In genomic region chr10:70051878-70052277, GRCh38 we compare ENCODE assay signal across 8 cellular contexts. TPM values are rescaled to one million over a fixed set of nuclear protein-coding genes. Genes with fewer than 3 reads are reported as not detected.
DNase-seq lines count a peak whose midpoint lies in the region; ATAC-seq, FAIRE-seq and TF ChIP-seq lines count a peak whose summit lies in the region.

No MANE protein-coding gene starts in this region.

- no peak for TF ChIP-seq CTCF in CD4-positive, alpha-beta T cell (IDR thresholded peaks at IDR 0.05)
- TF ChIP-seq CTCF in H1 (IDR thresholded peaks at IDR 0.05; ENCODE audit: control extremely low read depth in 1 of 3, insufficient read depth in 1 of 3, low read depth in 1 of 3, low read length in 3 of 3) (no peak), neural progenitor cell (IDR thresholded peaks at IDR 0.05) (no peak)

- no peak overlapping the region for H2BK120ac ChIP-seq in H1 (replicated peaks; ENCODE audit: low read depth, low read length)

- H3K79me2 ChIP-seq in H1 (ENCODE audit: control insufficient read depth in 1 of 2, insufficient read depth in 2 of 2, low read length in 2 of 2) (no peaks in the 10 kb centered on the region), neural progenitor cell (ENCODE audit: low read depth) (peaks cover 41% of the 10 kb centered on the region)

- H2BK5ac ChIP-seq in H1 (ENCODE audit: low read depth, low read length) = no peak overlapping the region

- no peak for ATAC-seq in CD4-positive, alpha-beta T cell (ENCODE audit: poor library complexity)
- no peak for ATAC-seq in HG02884 (IDR thresholded peaks at IDR 0.05; ENCODE audit: unreplicated experiment)

- no peak overlapping the region for H4K5ac ChIP-seq in H1 (ENCODE audit: insufficient read length, low read depth, low read length)

- H2BK12ac ChIP-seq in H1 (ENCODE audit: low read depth, low read length) = no peak overlapping the region

- H4K91ac ChIP-seq in H1 (replicated peaks; ENCODE audit: insufficient read length, low read length) = no peak overlapping the region

- H2AFZ ChIP-seq in H1 (ENCODE audit: low read length) (no peak overlapping the region), neural progenitor cell (replicated peaks) (peak overlapping the region; percentile 95)

- peaks cover 66% of the 10 kb centered on the region for H3K27me3 ChIP-seq in CD4-positive, alpha-beta T cell (ENCODE audit: control insufficient read depth, insufficient read depth, low read length)
- H3K27me3 ChIP-seq in NT2/D1 (ENCODE audit: insufficient read depth, insufficient read length) (peaks cover 13% of the 10 kb centered on the region), H1 (replicated peaks in 1 of 4; ENCODE audit: control insufficient read depth in 3 of 4, extremely low read depth in 1 of 4, insufficient read depth in 3 of 4, low read length in 3 of 4) (peaks cover 27 to 67% (median 55%) of the 10 kb centered on the region in 4 experiments), neural progenitor cell (peaks cover 80% of the 10 kb centered on the region)

- no peaks in the 10 kb centered on the region for H3K36me3 ChIP-seq in NT2/D1 (ENCODE audit: insufficient read depth, insufficient read length, low read length)
- no peaks in the 10 kb centered on the region for H3K36me3 ChIP-seq in H1 (ENCODE audit: control insufficient read depth in 2 of 4, insufficient read depth in 4 of 4, low read length in 3 of 4)
- H3K36me3 ChIP-seq in neural progenitor cell = no peaks in the 10 kb centered on the region

- H3K23ac ChIP-seq in H1 (ENCODE audit: insufficient read length) = no peak overlapping the region

- CTCF ChIA-PET in CD4-positive, alpha-beta T cell (lab: Charles Lee) = no interaction called here
- CTCF ChIA-PET in H1 (lab: Charles Lee; ENCODE audit: partially characterized antibody) = interaction anchor here (0.6 to 4.3 kb wide), 19 partner anchors 9 to 812 kb away, joined by 3 to 26 read pairs (median 3); partner anchors contain the start of gene TYSND1

- TF ChIP-seq POLR2A in H1 (IDR thresholded peaks at IDR 0.05; ENCODE audit: control extremely low read depth in 1 of 2, low read depth in 2 of 2, low read length in 2 of 2) = no peak

- no peak overlapping the region for H4K8ac ChIP-seq in H1 (ENCODE audit: extremely low read depth, insufficient read depth, low read length)

- H3F3A ChIP-seq in neural progenitor cell (ENCODE audit: low read depth) = peaks cover 13% of the 10 kb centered on the region

- FAIRE-seq in H1 (lab: Jason Lieb, UNC) = no peak
- no peak for FAIRE-seq in frontal cortex (lab: Jason Lieb, UNC)

- WGBS in H1 (ENCODE audit: extremely low coverage in 1 of 2, insufficient coverage in 1 of 2, insufficient read length in 1 of 2, insufficient replicate concordance in 2 of 2, low coverage in 1 of 2, low lambda C conversion rate in 2 of 2, missing lambda C conversion rate in 1 of 2), 2 experiments = 63% methylated on average over 5 of the region's 5 CpGs; no CpG with 5 or more reads in 1 of the 2 experiments

- H3K4me3 ChIP-seq in NT2/D1 (ENCODE audit: insufficient read length, low read depth) = no peak overlapping the region
- H3K4me3 ChIP-seq in H1 (ENCODE audit: extremely low read depth in 1 of 4, insufficient read depth in 2 of 4, low read depth in 3 of 4, low read length in 4 of 4) = peak overlapping the region in 3 of 4 experiments; percentile 79 to 85 (median 83); a peak in 5 of 8 replicates
- H3K4me3 ChIP-seq in neural progenitor cell = peak overlapping the region; percentile 97

- H3K56ac ChIP-seq in H1 (replicated peaks; ENCODE audit: insufficient read length, low read depth, low read length) = no peak overlapping the region

- H3K9me3 ChIP-seq in CD4-positive, alpha-beta T cell (ENCODE audit: control insufficient read depth, low read length) = no peaks in the 10 kb centered on the region
- H3K9me3 ChIP-seq in NT2/D1 (ENCODE audit: insufficient read depth, low read length) = no peaks in the 10 kb centered on the region
- no peaks in the 10 kb centered on the region for H3K9me3 ChIP-seq in H1 (ENCODE audit: insufficient read depth in 2 of 2, low read depth in 1 of 2, low read length in 1 of 2)
- H3K9me3 ChIP-seq in neural progenitor cell (ENCODE audit: low read depth) = no peaks in the 10 kb centered on the region

- H3K4me1 ChIP-seq in NT2/D1 (ENCODE audit: insufficient read depth, insufficient read length) = no peaks in the 10 kb centered on the region
- peaks cover 0 to 10% (median 1%) of the 10 kb centered on the region in 4 experiments; a peak in 4 of 7 replicates for H3K4me1 ChIP-seq in H1 (replicated peaks in 1 of 4; ENCODE audit: control insufficient read depth in 3 of 4, insufficient read depth in 4 of 4, low read length in 3 of 4)
- H3K4me1 ChIP-seq in neural progenitor cell = peaks cover 26% of the 10 kb centered on the region

- no peak overlapping the region for H3K27ac Mint-ChIP-seq in CD4-positive, alpha-beta T cell
- peak overlapping the region; percentile 100 for H3K27ac Mint-ChIP-seq in neural progenitor cell

- H3K18ac ChIP-seq in H1 (ENCODE audit: extremely low read depth, low read length) = no peak overlapping the region

- peaks cover 3% of the 10 kb centered on the region in 2 experiments for H4K20me1 ChIP-seq in H1 (replicated peaks in 1 of 2; ENCODE audit: control insufficient read depth in 1 of 2, insufficient read depth in 2 of 2, low read length in 2 of 2)
- H4K20me1 ChIP-seq in neural progenitor cell (ENCODE audit: low read depth) = peaks cover 25% of the 10 kb centered on the region

- no peak overlapping the region for H2BK15ac ChIP-seq in H1 (ENCODE audit: low read length)

- intact Hi-C loops in CD4-positive, alpha-beta T cell (cut with DNase I, micrococcal nuclease) = no loop called here

- DNase-seq in CD4-positive, alpha-beta T cell = no peak
- DNase-seq in NT2/D1 (ENCODE audit: low read depth, low spot score) (no peak), H1 (ENCODE audit: low read depth in 1 of 2, low spot score in 2 of 2) (no peak), neural progenitor cell (ENCODE audit: low spot score) (peak; percentile 16), DMS 273 treated with DMSO at 0.1 percent for 48 hours (lab: John Stamatoyannopoulos, UW) (no peak), hippocampal formation (lab: John Stamatoyannopoulos, UW) (no peak), frontal cortex (ENCODE audit: low spot score in 2 of 2) (no peak)

- no peak overlapping the region for H2BK20ac ChIP-seq in H1 (ENCODE audit: low read length)

- peak overlapping the region; percentile 80 to 96 for H3K4me2 ChIP-seq in H1 (ENCODE audit: insufficient read depth in 1 of 2, low read depth in 2 of 2, low read length in 2 of 2)
- H3K4me2 ChIP-seq in neural progenitor cell = peak overlapping the region; percentile 81

- TF ChIP-seq RAD21 in H1 (IDR thresholded peaks at IDR 0.05 in 1 of 2, conservative IDR thresholded peaks at IDR 0.05 in 1 of 2; ENCODE audit: low read depth in 2 of 2, low read length in 2 of 2) = no peak

- H3K27me3 Mint-ChIP-seq in CD4-positive, alpha-beta T cell = peaks cover 66% of the 10 kb centered on the region
- peaks cover 4% of the 10 kb centered on the region for H3K27me3 Mint-ChIP-seq in neural progenitor cell (ENCODE audit: insufficient read depth, low read depth)

- H3K4me3 Mint-ChIP-seq in CD4-positive, alpha-beta T cell = peak overlapping the region; percentile 46
- peak overlapping the region; percentile 99 for H3K4me3 Mint-ChIP-seq in neural progenitor cell

- TF ChIP-seq EP300 in H1 (IDR thresholded peaks at IDR 0.05; ENCODE audit: borderline replicate concordance in 1 of 2, low read depth in 2 of 2, low read length in 2 of 2) = no peak

- H3K27ac ChIP-seq in CD4-positive, alpha-beta T cell (ENCODE audit: low read depth, low read length) = no peak overlapping the region
- H3K27ac ChIP-seq in H1 (ENCODE audit: low read depth, low read length) (no peak overlapping the region), neural progenitor cell (no peak overlapping the region)

- no peaks in the 10 kb centered on the region for H3K79me1 ChIP-seq in H1 (ENCODE audit: low read depth, low read length)

- H3K9ac ChIP-seq in NT2/D1 (ENCODE audit: insufficient read length, low read depth) = peak overlapping the region; percentile 83
- no peak overlapping the region for H3K9ac ChIP-seq in H1 (replicated peaks in 1 of 4; ENCODE audit: extremely low read depth in 1 of 4, low read depth in 3 of 4, low read length in 3 of 4)
- no peak overlapping the region for H3K9ac ChIP-seq in neural progenitor cell

- peaks cover 10% of the 10 kb centered on the region for H3K23me2 ChIP-seq in H1 (ENCODE audit: low read depth, low read length)

- H3K4ac ChIP-seq in H1 (replicated peaks; ENCODE audit: insufficient read length, low read depth, low read length) = no peak overlapping the region

- POLR2A ChIA-PET in CD4-positive, alpha-beta T cell (lab: Charles Lee) = no interaction called here
- POLR2A ChIA-PET in H1 (lab: Charles Lee; ENCODE audit: partially characterized antibody) = interaction anchor here (0.6 to 1.1 kb wide), 8 partner anchors 9 to 75 kb away, joined by 3 to 4 read pairs (median 3); no protein-coding TSS in a partner anchor

- H3K9me3 Mint-ChIP-seq in CD4-positive, alpha-beta T cell = no peaks in the 10 kb centered on the region
- no peaks in the 10 kb centered on the region for H3K9me3 Mint-ChIP-seq in neural progenitor cell

- H2AK5ac ChIP-seq in H1 (ENCODE audit: low read depth, low read length) = no peak overlapping the region

- H3K14ac ChIP-seq in H1 (ENCODE audit: insufficient read length) = no peak overlapping the region

- H3K36me3 Mint-ChIP-seq in CD4-positive, alpha-beta T cell (ENCODE audit: low read depth) = no peaks in the 10 kb centered on the region
- peaks cover 10% of the 10 kb centered on the region for H3K36me3 Mint-ChIP-seq in neural progenitor cell

- H3K4me1 Mint-ChIP-seq in CD4-positive, alpha-beta T cell (ENCODE audit: low read depth) = no peaks in the 10 kb centered on the region
- peaks cover 31% of the 10 kb centered on the region for H3K4me1 Mint-ChIP-seq in neural progenitor cell

TF ChIP-seq in H1, 55 proteins besides CTCF, POLR2A, EP300 and RAD21 (continues in another document):
- TF ChIP-seq EZH2 (IDR thresholded peaks at IDR 0.05; ENCODE audit: low read depth, low read length, severe bottlenecking) (peak; percentile 16), RNF2 (IDR thresholded peaks at IDR 0.05; ENCODE audit: borderline replicate concordance, low read depth, low read length, missing control alignments, poor library complexity, severe bottlenecking) (peak; percentile 47), SIN3A (conservative IDR thresholded peaks at IDR 0.05 in 1 of 2, IDR thresholded peaks at IDR 0.05 in 1 of 2; ENCODE audit: low read depth in 1 of 2, low read length in 2 of 2) (no peak)

RNA-seq across cellular contexts. Expression of gene MACROH2A2, which starts 0.8 kb away (rescaled TPM):
- total RNA-seq in CD4-positive, alpha-beta T cell = 1 to 10 TPM; 2.2 TPM
- total RNA-seq in H1 (2021; fragmentation: NEBNext Ultra II Directional; extraction: Animal tissue kit (Norgen Biotek cat#: 25700)) = 7.8 and 7.9 TPM in 2 replicates
- polyA plus RNA-seq in H1 (2011; rRNA removed) = 9.3 and 12.4 TPM in 2 replicates
- polyA plus RNA-seq in H1 (2011; cell fraction: cytosol; rRNA removed) = 13.6 TPM
- polyA plus RNA-seq in H1 (2011; cell fraction: nucleus; rRNA removed) = 11.5 TPM
- polyA plus RNA-seq in H1 (2012, experiment 1 of 2) = 14.4 to 23.3 TPM (median 20.2 TPM) in 4 replicates
- polyA plus RNA-seq in H1 (2012, experiment 2 of 2) = 16.6 TPM
- polyA plus RNA-seq in H1 (2013, experiment 1 of 2) = 8.2 TPM
- polyA plus RNA-seq in H1 (2013, experiment 2 of 2) = 9.1 TPM
- polyA minus RNA-seq in H1 (2011; rRNA and poly(A)+ RNA removed) = 4.5 and 6.0 TPM in 2 replicates
- polyA minus RNA-seq in H1 (2011; cell fraction: cytosol; rRNA and poly(A)+ RNA removed) = 8.1 TPM
- polyA minus RNA-seq in H1 (2011; cell fraction: nucleus; rRNA and poly(A)+ RNA removed) = 4.3 TPM
- total RNA-seq in neural progenitor cell (ENCODE audit: low replicate concordance) (159 and 183 TPM in 2 replicates), frontal cortex (48.9 TPM)
